ENCODE assay signal across 9 cellular contexts in the genomic region with DNA sequence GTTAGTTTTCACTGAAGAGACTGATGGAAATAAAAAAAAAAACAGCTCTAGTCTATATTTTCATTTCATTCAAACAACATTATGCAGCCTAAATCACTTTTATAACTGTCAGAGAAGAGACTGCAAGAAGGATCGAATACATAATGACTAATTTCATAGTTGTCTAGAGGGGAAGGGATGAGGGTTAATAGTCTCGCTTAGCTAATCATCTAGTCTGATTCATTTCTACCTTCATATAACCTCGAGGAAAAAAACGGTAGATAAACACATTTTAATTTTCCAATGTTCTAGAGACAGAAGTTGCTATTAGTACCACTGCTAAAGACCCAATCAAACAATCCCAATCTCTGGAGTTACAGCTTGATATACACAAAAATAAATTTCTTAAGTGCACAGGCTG. TPM values are rescaled to one million over a fixed set of nuclear protein-coding genes. Genes with fewer than 3 reads are reported as not detected.
DNase-seq lines count a peak whose midpoint lies in the region; TF ChIP-seq lines count a peak whose summit lies in the region.
"Had no signal": no experiment of that assay in that cellular context is flagged by ENCODE, and none has a peak within 500 bp of the region (broad histone marks: within the 10 kb centered on the region; RNA-seq: fewer than 3 reads in every experiment).

No MANE protein-coding gene starts in this region.

- H3K4me3 ChIP-seq in KMS-11 (IDR thresholded peaks at IDR 0.05; ENCODE audit: insufficient read depth, low read depth, low read length) (no peak overlapping the region), brain microvascular endothelial cell (ENCODE audit: low read depth, low read length) (peak overlapping the region; percentile 66), muscle layer of duodenum (ENCODE audit: low read depth in 1 of 2, low read length in 2 of 2) (peak overlapping the region; percentile 48 to 82), ovary (no peak overlapping the region)

- no peaks in the 10 kb centered on the region for H3K27me3 Mint-ChIP-seq in Calu3 (ENCODE audit: unreplicated experiment)

- peaks cover 47% of the 10 kb centered on the region for H4K20me1 ChIP-seq in KMS-11 (ENCODE audit: insufficient read depth)

- H3K27ac ChIP-seq in KMS-11 (no peak overlapping the region), brain microvascular endothelial cell (peak overlapping the region; percentile 28), muscle layer of duodenum (ENCODE audit: low read length) (peak overlapping the region; percentile 55), ovary (no peak overlapping the region)

- 10 to 14% (median 12%) methylated on average over 4 of the region's 4 CpGs for WGBS in ovary, 3 donors

- H3K4me1 Mint-ChIP-seq in Calu3 (ENCODE audit: low read depth, unreplicated experiment): peaks cover 23% of the 10 kb centered on the region

- H3K36me3 ChIP-seq in KMS-11 (ENCODE audit: insufficient read depth) (peaks cover 7% of the 10 kb centered on the region; the same call in 1 of the 2 replicates), brain microvascular endothelial cell (replicated peaks) (peaks cover 5% of the 10 kb centered on the region), muscle layer of duodenum (ENCODE audit: control insufficient read depth in 1 of 2, insufficient read depth in 2 of 2, low read length in 2 of 2) (peaks cover 0 to 12% of the 10 kb centered on the region in 2 donors), ovary (no peaks in the 10 kb centered on the region)

- H3K9me3 ChIP-seq in muscle layer of duodenum (ENCODE audit: control insufficient read depth in 1 of 2, low read length in 2 of 2) (no peaks in the 10 kb centered on the region), ovary (no peaks in the 10 kb centered on the region)
- H3K9me3 ChIP-seq: esophagus squamous epithelium had no signal

- no peak for TF ChIP-seq POLR2A in ovary (IDR thresholded peaks at IDR 0.05)

- CTCF ChIA-PET in Calu3 (lab: Charles Lee): interaction anchor here (0.7 to 1.3 kb wide), 5 partner anchors 10 to 645 kb away, joined by 3 to 8 read pairs (median 3); partner anchors contain the start of genes DNAJB4 and IFI44L

- peaks cover 26% of the 10 kb centered on the region for H3K36me3 Mint-ChIP-seq in Calu3 (ENCODE audit: insufficient read depth, unreplicated experiment)

- in situ Hi-C loops in brain microvascular endothelial cell (cut with HindIII; ENCODE audit: low pct_ligation_motif_present, low sequenced_read_pairs): no loop called here

- H2AFZ ChIP-seq in KMS-11 (ENCODE audit: low read depth): no peak overlapping the region

- H3K4me3 Mint-ChIP-seq in Calu3 (ENCODE audit: low read depth, unreplicated experiment): no peak overlapping the region

- H3K79me2 ChIP-seq in KMS-11 (ENCODE audit: insufficient read depth, low read depth): peaks cover 94% of the 10 kb centered on the region

- peaks cover 38% of the 10 kb centered on the region for H3K4me1 ChIP-seq in KMS-11 (ENCODE audit: low read depth, poor library complexity, severe bottlenecking)
- H3K4me1 ChIP-seq in muscle layer of duodenum (ENCODE audit: control insufficient read depth in 1 of 2, insufficient read depth in 2 of 2, low read length in 2 of 2): peaks cover 0 to 48% of the 10 kb centered on the region in 2 donors
- peaks cover 8% of the 10 kb centered on the region for H3K4me1 ChIP-seq in ovary (ENCODE audit: insufficient read depth)

- intact Hi-C loops in Calu3 (cut with micrococcal nuclease; ENCODE audit: unreplicated experiment): loop anchor here (5.0 to 10.0 kb wide), 2 partner anchors 72 to 221 kb away; partner anchors contain the start of genes GIPC2 and USP33
- intact Hi-C loops in ovary (cut with DNase I): no loop called here

- DNase-seq in Calu3 (no peak), brain microvascular endothelial cell (no peak), ovary (no peak), iPS-NIHi7 (ENCODE audit: extremely low spot score) (no peak), NCI-H1930 (lab: John Stamatoyannopoulos, UW) (no peak), NCI-H2196 (lab: John Stamatoyannopoulos, UW; ENCODE audit: unreplicated experiment) (no peak)
- DNase-seq: esophagus squamous epithelium had no signal

- no TSS peak for BruUV-seq in Calu3 (replicated peaks; lab: Mats Ljungman, UMichigan)

- peak overlapping the region; percentile 66 for H3K4me2 ChIP-seq in KMS-11

- no peak for TF ChIP-seq EP300 in ovary (IDR thresholded peaks at IDR 0.05)

- H3K27me3 ChIP-seq in KMS-11 (ENCODE audit: insufficient read depth, low read depth) (no peaks in the 10 kb centered on the region), brain microvascular endothelial cell (replicated peaks) (no peaks in the 10 kb centered on the region), muscle layer of duodenum (ENCODE audit: low read depth, low read length) (no peaks in the 10 kb centered on the region), ovary (no peaks in the 10 kb centered on the region)
- H3K27me3 ChIP-seq: esophagus squamous epithelium had no signal

- no peaks in the 10 kb centered on the region for H3K9me3 Mint-ChIP-seq in Calu3 (ENCODE audit: low read depth, unreplicated experiment)

- H3K9ac ChIP-seq in KMS-11: no peak overlapping the region

- TF ChIP-seq CTCF in Calu3 (IDR thresholded peaks at IDR 0.05; ENCODE audit: unreplicated experiment): no peak
- no peak for TF ChIP-seq CTCF in KMS-11 (conservative IDR thresholded peaks at IDR 0.05; ENCODE audit: low read depth, low read length)
- TF ChIP-seq CTCF in brain microvascular endothelial cell (IDR thresholded peaks at IDR 0.05; ENCODE audit: low read depth, low read length, missing control alignments): no peak
- TF ChIP-seq CTCF in ovary (IDR thresholded peaks at IDR 0.05): no peak

- peak overlapping the region; percentile 76 for H3K27ac Mint-ChIP-seq in Calu3 (ENCODE audit: unreplicated experiment)

RNA-seq across cellular contexts. Expression of gene FUBP1, which starts 3.5 kb away (rescaled TPM):
- total RNA-seq in Calu3 (2022) (165 and 188 TPM in 2 replicates), ovary (100 to 1,000 TPM in 5 of 7 donors, 10 to 100 TPM in 2; 95.6 to 169 (median 149) TPM)
- 100 to 1,000 TPM in 1 of 2 donors, 10 to 100 TPM in 1; 78.8 to 106 TPM for polyA plus RNA-seq in ovary

RNA-seq across cellular contexts. Expression of gene DNAJB4, which starts 29.4 kb away (rescaled TPM):
- total RNA-seq in Calu3 (2022): 15.0 and 23.0 TPM in 2 replicates
- total RNA-seq in ovary: 10 to 100 TPM; 20.2 to 48.6 (median 23.8) TPM
- polyA plus RNA-seq in ovary: 10 to 100 TPM; 18.7 to 33.9 TPM

Comparison
In these comparisons a context has a peak if more than half of its experiments do, and no peak if none do; other contexts are left out.
1. H3K27ac ChIP-seq: peak in brain microvascular endothelial cell (single experiment) and muscle layer of duodenum (single experiment); none in KMS-11 (single experiment) and ovary (0 of 2).
2. H3K4me3 ChIP-seq: peak in brain microvascular endothelial cell (single experiment) and muscle layer of duodenum (2 of 2); none in KMS-11 (single experiment) and ovary (single experiment).